1 cellular context compared by ENCODE assay signal in genomic region chr2:201642579-201643215, GRCh38.
A peak's percentile ranks its signal among the peaks of the same experiment; 100 is the strongest.
TF ChIP-seq lines count a peak whose summit lies in the region.

No MANE protein-coding gene starts in this region.

TF ChIP-seq in HepG2, 621 proteins besides CTCF, POLR2A, EP300 and RAD21 (continued from another document and continues in another):
- TF ChIP-seq ZNF407 (CRISPR knock-in tag; IDR thresholded peaks at IDR 0.05; ENCODE audit: not compliant biosample characterization): no peak
- peak; percentile 44 for TF ChIP-seq AGO1 (IDR thresholded peaks at IDR 0.05; ENCODE audit: low read depth, low read length, poor library complexity, severe bottlenecking)
- TF ChIP-seq ZNF180 (CRISPR knock-in tag; IDR thresholded peaks at IDR 0.05; ENCODE audit: borderline replicate concordance, low read depth): no peak
- TF ChIP-seq KMT2B (CRISPR knock-in tag; IDR thresholded peaks at IDR 0.05): peak; percentile 95
- TF ChIP-seq ZBTB42 (CRISPR knock-in tag; IDR thresholded peaks at IDR 0.05): no peak
- no peak for TF ChIP-seq HNRNPUL1 (IDR thresholded peaks at IDR 0.05; ENCODE audit: low read depth, low read length)
- TF ChIP-seq CREM (IDR thresholded peaks at IDR 0.05): peak; percentile 90
- peak; percentile 81 for TF ChIP-seq CREM (CRISPR knock-in tag; IDR thresholded peaks at IDR 0.05)
- TF ChIP-seq ZNF138 (CRISPR knock-in tag; IDR thresholded peaks at IDR 0.05; ENCODE audit: low read depth): 0 out of 2 replicates have a peak, but pooled peaks have one; percentile 35
- peak; percentile 83 for TF ChIP-seq GFI1 (CRISPR knock-in tag; IDR thresholded peaks at IDR 0.05; ENCODE audit: borderline replicate concordance)
- TF ChIP-seq FOXO1 (CRISPR knock-in tag; IDR thresholded peaks at IDR 0.05): peak; percentile 39; the same call in 1 of the 2 replicates
- no peak for TF ChIP-seq SMARCC2 (IDR thresholded peaks at IDR 0.05)
- TF ChIP-seq E2F2 (CRISPR knock-in tag; IDR thresholded peaks at IDR 0.05; ENCODE audit: borderline replicate concordance): 0 out of 2 replicates have a peak, but pooled peaks have one; percentile 55
- peak; percentile 51 for TF ChIP-seq MNT (IDR thresholded peaks at IDR 0.05)
- peak; percentile 45; the same call in 1 of the 2 replicates for TF ChIP-seq HIVEP1 (CRISPR knock-in tag; IDR thresholded peaks at IDR 0.05)
- peak; percentile 77 for TF ChIP-seq HNRNPLL (IDR thresholded peaks at IDR 0.05; ENCODE audit: low read depth, low read length, poor library complexity, severe bottlenecking)
- no peak for TF ChIP-seq ZNF570 (CRISPR knock-in tag; IDR thresholded peaks at IDR 0.05; ENCODE audit: borderline replicate concordance)
- TF ChIP-seq ZHX1 (CRISPR knock-in tag; IDR thresholded peaks at IDR 0.05; ENCODE audit: low read depth): peak; percentile 56; the same call in 1 of the 2 replicates
- TF ChIP-seq GATA4 (IDR thresholded peaks at IDR 0.05; ENCODE audit: borderline replicate concordance, low read depth): peak; percentile 32; the same call in 1 of the 2 replicates
- peak; percentile 86; the same call in 1 of the 2 replicates for TF ChIP-seq ZNF691 (CRISPR knock-in tag; IDR thresholded peaks at IDR 0.05; ENCODE audit: borderline replicate concordance, low read depth)
- 0 out of 2 replicates have a peak, but pooled peaks have one; percentile 24 for TF ChIP-seq NFYB (CRISPR knock-in tag; IDR thresholded peaks at IDR 0.05)
- TF ChIP-seq MAX (IDR thresholded peaks at IDR 0.05): peak; percentile 84
- TF ChIP-seq CSRNP1 (CRISPR knock-in tag; IDR thresholded peaks at IDR 0.05): peak; percentile 79
- no peak for TF ChIP-seq ZBTB46 (CRISPR knock-in tag; IDR thresholded peaks at IDR 0.05; ENCODE audit: borderline replicate concordance)
- TF ChIP-seq ZIK1 (CRISPR knock-in tag; IDR thresholded peaks at IDR 0.05; ENCODE audit: borderline replicate concordance, low read depth): peak; percentile 78; the same call in 1 of the 2 replicates
- 0 out of 2 replicates have a peak, but pooled peaks have one; percentile 30 for TF ChIP-seq ZNF850 (CRISPR knock-in tag; conservative IDR thresholded peaks at IDR 0.05)
- TF ChIP-seq ZNF564 (CRISPR knock-in tag; IDR thresholded peaks at IDR 0.05): no peak
- TF ChIP-seq SALL1 (CRISPR knock-in tag; IDR thresholded peaks at IDR 0.05): peak; percentile 83
- TF ChIP-seq KLF15 (CRISPR knock-in tag; IDR thresholded peaks at IDR 0.05; ENCODE audit: borderline replicate concordance): peak; percentile 86
- no peak for TF ChIP-seq SP1 (IDR thresholded peaks at IDR 0.05)
- peak; percentile 63 for TF ChIP-seq SP1 (CRISPR knock-in tag; IDR thresholded peaks at IDR 0.05)
- TF ChIP-seq ZNF687 (CRISPR knock-in tag; IDR thresholded peaks at IDR 0.05): peak; percentile 90
- TF ChIP-seq ISL2 (CRISPR knock-in tag; IDR thresholded peaks at IDR 0.05): peak; percentile 57; the same call in 1 of the 2 replicates
- peak; percentile 80 for TF ChIP-seq ZNF605 (CRISPR knock-in tag; IDR thresholded peaks at IDR 0.05)
- peak; percentile 85 for TF ChIP-seq ZFX (CRISPR knock-in tag; IDR thresholded peaks at IDR 0.05; ENCODE audit: low read depth)
